12 cellular contexts compared by ENCODE assay signal in the genomic region with DNA sequence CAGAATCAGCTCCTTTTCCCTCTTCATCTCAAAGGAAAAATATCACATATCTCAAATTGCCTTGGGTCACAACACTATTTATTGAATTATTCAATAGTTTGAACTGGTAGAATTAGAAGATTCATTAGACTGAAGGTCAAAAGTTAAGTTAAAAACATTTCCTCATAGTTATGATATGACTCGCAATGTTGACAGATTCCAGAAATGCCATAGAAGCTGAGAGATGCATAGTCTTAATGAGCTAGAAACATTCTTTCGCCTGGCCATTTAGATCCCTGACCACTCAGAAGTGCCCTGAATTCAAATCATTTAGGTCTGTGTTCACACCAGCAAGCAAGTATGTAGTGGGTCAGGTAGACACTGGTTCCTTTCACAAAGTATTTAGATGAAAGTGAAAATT. TPM values are rescaled to one million over a fixed set of nuclear protein-coding genes. Genes with fewer than 3 reads are reported as not detected.
A peak's percentile ranks its signal among the peaks of the same experiment; 100 is the strongest.
DNase-seq lines count a peak whose midpoint lies in the region; ATAC-seq, FAIRE-seq and TF ChIP-seq lines count a peak whose summit lies in the region.
"Had no signal": no experiment of that assay in that cellular context is flagged by ENCODE, and none has a peak within 500 bp of the region (broad histone marks: within the 10 kb centered on the region; RNA-seq: fewer than 3 reads in every experiment).

No MANE protein-coding gene starts in this region.

- no peak for TF ChIP-seq CTCF in HFFc6 (IDR thresholded peaks at IDR 0.05)

- H3K4me1 ChIP-seq in adipocyte (ENCODE audit: control insufficient read depth, insufficient read depth, low read length) = peaks cover 34% of the 10 kb centered on the region
- no peaks in the 10 kb centered on the region for H3K4me1 ChIP-seq in small intestine (ENCODE audit: control insufficient read depth in 2 of 2, insufficient read depth in 1 of 2, low read depth in 1 of 2, low read length in 1 of 2)
- H3K4me1 ChIP-seq: heart left ventricle had no signal

- no peak overlapping the region for H3K9ac ChIP-seq in adipocyte (ENCODE audit: low read length)

- H3K4me1 Mint-ChIP-seq in HFFc6 (ENCODE audit: low read depth) = peaks cover 53% of the 10 kb centered on the region
- H3K4me1 Mint-ChIP-seq: naive thymus-derived CD4-positive, alpha-beta T cell had no signal

- no peak overlapping the region for H3K27ac ChIP-seq in small intestine (ENCODE audit: low read depth in 1 of 2, low read length in 1 of 2)
- H3K27ac ChIP-seq: heart left ventricle had no signal

- peak overlapping the region; percentile 49; the same call in 1 of the 2 replicates for H3K27ac Mint-ChIP-seq in HFFc6
- H3K27ac Mint-ChIP-seq: naive thymus-derived CD4-positive, alpha-beta T cell had no signal

- ATAC-seq in GM18867 (IDR thresholded peaks at IDR 0.05; ENCODE audit: unreplicated experiment) = no peak
- ATAC-seq: heart left ventricle; naive thymus-derived CD4-positive, alpha-beta T cell had no signal

- H3K27me3 ChIP-seq in adipocyte (replicated peaks; ENCODE audit: control insufficient read depth, insufficient read depth, low read length) (no peaks in the 10 kb centered on the region), small intestine (ENCODE audit: control insufficient read depth in 2 of 2, insufficient read depth in 2 of 2, low read length in 2 of 2) (no peaks in the 10 kb centered on the region)
- H3K27me3 ChIP-seq: heart left ventricle had no signal

- H3K9me3 Mint-ChIP-seq in HFFc6 = peaks cover 4% of the 10 kb centered on the region

- DNase-seq in HFFc6 = peak; percentile 47
- peak; percentile 52 for DNase-seq in adipocyte (ENCODE audit: low read depth)
- DNase-seq in glomerular visceral epithelial cell (ENCODE audit: extremely low spot score) = peak; percentile 77
- DNase-seq in small intestine = peak; percentile 29
- no peak for DNase-seq in ureter (ENCODE audit: low spot score)
- DNase-seq in stimulated activated CD4-positive, alpha-beta T cell treated with anti-CD3 and anti-CD28 coated beads, Interleukin-2, amount 100 ng/mL, for 48 hours = no peak
- DNase-seq: activated CD8-positive, alpha-beta memory T cell treated with anti-CD3 and anti-CD28 coated beads for 24 hours; aorta; heart left ventricle; KBM-7; naive thymus-derived CD4-positive, alpha-beta T cell had no signal

- WGBS in small intestine, 3 donors = 54 to 60% (median 60%) methylated on average over 2 of the region's 2 CpGs

- no peaks in the 10 kb centered on the region for H3K27me3 Mint-ChIP-seq in HFFc6 (ENCODE audit: insufficient read depth)
- H3K27me3 Mint-ChIP-seq: naive thymus-derived CD4-positive, alpha-beta T cell had no signal

- no peaks in the 10 kb centered on the region for H3K36me3 ChIP-seq in adipocyte (ENCODE audit: control insufficient read depth, insufficient read depth, low read length, severe bottlenecking)
- no peaks in the 10 kb centered on the region for H3K36me3 ChIP-seq in small intestine (ENCODE audit: control insufficient read depth in 2 of 2, insufficient read depth in 2 of 2, low read length in 2 of 2)
- H3K36me3 ChIP-seq: heart left ventricle had no signal

- no peaks in the 10 kb centered on the region for H3K9me3 ChIP-seq in adipocyte (ENCODE audit: control insufficient read depth, low read length)
- H3K9me3 ChIP-seq in small intestine (ENCODE audit: control insufficient read depth, low read depth) = no peaks in the 10 kb centered on the region
- H3K9me3 ChIP-seq: heart left ventricle had no signal

- no peaks in the 10 kb centered on the region for H3K36me3 Mint-ChIP-seq in HFFc6 (ENCODE audit: low read depth)

- FAIRE-seq in small intestine (lab: Jason Lieb, UNC) = no peak

- H3K4me3 Mint-ChIP-seq in HFFc6 = peak overlapping the region; percentile 30; the same call in 1 of the 2 replicates
- H3K4me3 Mint-ChIP-seq: naive thymus-derived CD4-positive, alpha-beta T cell had no signal

- H3K4me3 ChIP-seq in adipocyte (ENCODE audit: low read length) = no peak overlapping the region
- no peak overlapping the region for H3K4me3 ChIP-seq in small intestine (ENCODE audit: low read depth in 1 of 2, low read length in 2 of 2)
- H3K4me3 ChIP-seq: heart left ventricle had no signal

RNA-seq across cellular contexts. Expression of a gene that starts 44.4 kb away (rescaled TPM):
- total RNA-seq in HFFc6 (2021; fragmentation: NEBNext Ultra II Directional; extraction: Animal tissue kit (Norgen Biotek cat#: 25700)) = 1 to 10 TPM in 3 of 6 experiments, under 1 TPM in 3; 0.20 to 3.2 (median 0.92) TPM
- polyA plus RNA-seq in small intestine = under 1 TPM in 1 of 3 donors, not detected in 2; 0.01 TPM
- total RNA-seq in ureter = 16.1 TPM
- total RNA-seq: naive thymus-derived CD4-positive, alpha-beta T cell had no signal
- polyA plus RNA-seq: naive thymus-derived CD4-positive, alpha-beta T cell had no signal

Comparison
In these comparisons a context has a peak if more than half of its experiments do, and no peak if none do; other contexts are left out.
1. DNase-seq: peak in HFFc6 (single experiment), adipocyte (single experiment), glomerular visceral epithelial cell (single experiment) and small intestine (single experiment); none in ureter (single experiment) and stimulated activated CD4-positive, alpha-beta T cell treated with anti-CD3 and anti-CD28 coated beads, Interleukin-2, amount 100 ng/mL, for 48 hours (0 of 2).